Comparison of ENCODE assay signal across 14 cellular contexts in the genomic region with DNA sequence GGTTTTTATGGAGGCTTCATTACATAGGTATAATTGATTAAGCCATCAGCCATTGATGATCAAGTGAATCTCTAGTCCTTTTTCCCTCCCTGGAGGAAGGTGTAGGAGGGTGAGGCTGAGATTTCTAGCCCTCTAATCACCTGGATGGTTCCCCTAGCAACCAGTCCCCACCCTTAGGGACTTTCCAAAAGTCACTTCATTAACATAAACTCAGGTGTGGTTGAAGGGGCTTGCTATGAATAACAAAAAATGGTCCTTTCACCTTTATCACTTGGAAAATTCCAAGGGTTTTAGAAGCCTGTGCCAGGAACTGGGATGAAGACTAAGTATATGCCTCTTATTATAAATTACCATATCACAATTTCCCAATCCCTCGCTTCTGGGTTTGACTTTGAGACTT. TPM values are rescaled to one million over a fixed set of nuclear protein-coding genes. Genes with fewer than 3 reads are reported as not detected.
DNase-seq lines count a peak whose midpoint lies in the region; ATAC-seq and TF ChIP-seq lines count a peak whose summit lies in the region.
"Had no signal": no experiment of that assay in that cellular context is flagged by ENCODE, and none has a peak within 500 bp of the region (broad histone marks: within the 10 kb centered on the region; RNA-seq: fewer than 3 reads in every experiment).

No MANE protein-coding gene starts in this region.

- no peak overlapping the region for H3K4me3 Mint-ChIP-seq in WTC11
- H3K4me3 Mint-ChIP-seq in activated naive CD8-positive, alpha-beta T cell treated with anti-CD3 and anti-CD28 coated beads for 36 hours: no peak overlapping the region
- H3K4me3 Mint-ChIP-seq: B cell; CD4-positive, alpha-beta T cell had no signal

- H3K4me3 ChIP-seq in H7 (ENCODE audit: insufficient read depth, low read depth, low read length): no peak overlapping the region
- H3K4me3 ChIP-seq in iPS-15b (ENCODE audit: low read depth, low read length): peak overlapping the region; percentile 2

- peaks cover 39% of the 10 kb centered on the region for H3K4me1 Mint-ChIP-seq in WTC11
- no peaks in the 10 kb centered on the region for H3K4me1 Mint-ChIP-seq in activated naive CD8-positive, alpha-beta T cell treated with anti-CD3 and anti-CD28 coated beads for 36 hours
- H3K4me1 Mint-ChIP-seq: B cell had no signal

- no peaks in the 10 kb centered on the region for H3K9me3 ChIP-seq in iPS-15b (ENCODE audit: control insufficient read depth, insufficient read depth, low read length)

- H3K27me3 ChIP-seq in H7 (ENCODE audit: control insufficient read depth, insufficient read depth, low read length) (no peaks in the 10 kb centered on the region), iPS-15b (ENCODE audit: control insufficient read depth, insufficient read depth, low read length) (no peaks in the 10 kb centered on the region)

- peaks cover 25% of the 10 kb centered on the region for H3K4me1 ChIP-seq in iPS-15b (ENCODE audit: control insufficient read depth, insufficient read depth, low read length)

- no peak for TF ChIP-seq CTCF in WTC11 (IDR thresholded peaks at IDR 0.05)

- CTCF ChIA-PET in WTC11 (lab: Charles Lee): interaction anchor here (1.6 kb wide), 1 partner anchor 9 kb away, joined by 8 read pairs; no protein-coding TSS in a partner anchor

- 0 out of 2 replicates have a peak overlapping the region, but pooled peaks have one; percentile 9 for H3K27ac Mint-ChIP-seq in WTC11
- H3K27ac Mint-ChIP-seq in activated naive CD8-positive, alpha-beta T cell treated with anti-CD3 and anti-CD28 coated beads for 36 hours: no peak overlapping the region
- H3K27ac Mint-ChIP-seq: B cell; CD4-positive, alpha-beta T cell had no signal

- H3K27me3 Mint-ChIP-seq in WTC11 (ENCODE audit: low read depth): peaks cover 4% of the 10 kb centered on the region
- H3K27me3 Mint-ChIP-seq in activated naive CD8-positive, alpha-beta T cell treated with anti-CD3 and anti-CD28 coated beads for 36 hours: peaks cover 12% of the 10 kb centered on the region
- H3K27me3 Mint-ChIP-seq: CD4-positive, alpha-beta T cell had no signal

- H3K36me3 Mint-ChIP-seq in WTC11: no peaks in the 10 kb centered on the region
- no peaks in the 10 kb centered on the region for H3K36me3 Mint-ChIP-seq in activated naive CD8-positive, alpha-beta T cell treated with anti-CD3 and anti-CD28 coated beads for 36 hours

- H3K9me3 Mint-ChIP-seq in WTC11: no peaks in the 10 kb centered on the region
- H3K9me3 Mint-ChIP-seq in activated naive CD8-positive, alpha-beta T cell treated with anti-CD3 and anti-CD28 coated beads for 36 hours: no peaks in the 10 kb centered on the region
- H3K9me3 Mint-ChIP-seq: CD4-positive, alpha-beta T cell had no signal

- DNase-seq in H7: peak; percentile 28
- DNase-seq in WTC11 (ENCODE audit: low spot score): no peak
- no peak for DNase-seq in medulla oblongata (ENCODE audit: extremely low spot score)
- no peak for DNase-seq in activated naive CD8-positive, alpha-beta T cell treated with anti-CD3 and anti-CD28 coated beads for 36 hours
- no peak for DNase-seq in cardiac septum (ENCODE audit: low spot score)
- DNase-seq: C1 segment of cervical spinal cord; CD4-positive, alpha-beta T cell; DMS79 had no signal

- POLR2A ChIA-PET in WTC11 (lab: Charles Lee): no interaction called here

- H3K36me3 ChIP-seq in H7 (replicated peaks; ENCODE audit: control insufficient read depth, insufficient read depth, low read length): no peaks in the 10 kb centered on the region
- no peaks in the 10 kb centered on the region for H3K36me3 ChIP-seq in iPS-15b (ENCODE audit: control insufficient read depth, insufficient read depth, low read length)

- peak; percentile 87 for ATAC-seq in WTC11
- no peak for ATAC-seq in HG02588 (IDR thresholded peaks at IDR 0.05; ENCODE audit: unreplicated experiment)
- ATAC-seq: HepG2 had no signal

- intact Hi-C loops in cardiac septum (cut with DNase I): no loop called here

- no peak overlapping the region for H3K9ac ChIP-seq in iPS-15b (ENCODE audit: low read depth, low read length)

TF ChIP-seq in WTC11, 78 proteins besides CTCF, POLR2A, EP300 and RAD21 (continues in another document):
- TF ChIP-seq, protein P1, sequence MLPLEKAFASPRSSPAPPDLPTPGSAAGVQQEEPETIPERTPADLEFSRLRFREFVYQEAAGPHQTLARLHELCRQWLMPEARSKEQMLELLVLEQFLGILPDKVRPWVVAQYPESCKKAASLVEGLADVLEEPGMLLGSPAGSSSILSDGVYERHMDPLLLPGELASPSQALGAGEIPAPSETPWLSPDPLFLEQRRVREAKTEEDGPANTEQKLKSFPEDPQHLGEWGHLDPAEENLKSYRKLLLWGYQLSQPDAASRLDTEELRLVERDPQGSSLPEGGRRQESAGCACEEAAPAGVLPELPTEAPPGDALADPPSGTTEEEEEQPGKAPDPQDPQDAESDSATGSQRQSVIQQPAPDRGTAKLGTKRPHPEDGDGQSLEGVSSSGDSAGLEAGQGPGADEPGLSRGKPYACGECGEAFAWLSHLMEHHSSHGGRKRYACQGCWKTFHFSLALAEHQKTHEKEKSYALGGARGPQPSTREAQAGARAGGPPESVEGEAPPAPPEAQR (CRISPR knock-in tag; IDR thresholded peaks at IDR 0.05): no peak
- TF ChIP-seq, protein P2, sequence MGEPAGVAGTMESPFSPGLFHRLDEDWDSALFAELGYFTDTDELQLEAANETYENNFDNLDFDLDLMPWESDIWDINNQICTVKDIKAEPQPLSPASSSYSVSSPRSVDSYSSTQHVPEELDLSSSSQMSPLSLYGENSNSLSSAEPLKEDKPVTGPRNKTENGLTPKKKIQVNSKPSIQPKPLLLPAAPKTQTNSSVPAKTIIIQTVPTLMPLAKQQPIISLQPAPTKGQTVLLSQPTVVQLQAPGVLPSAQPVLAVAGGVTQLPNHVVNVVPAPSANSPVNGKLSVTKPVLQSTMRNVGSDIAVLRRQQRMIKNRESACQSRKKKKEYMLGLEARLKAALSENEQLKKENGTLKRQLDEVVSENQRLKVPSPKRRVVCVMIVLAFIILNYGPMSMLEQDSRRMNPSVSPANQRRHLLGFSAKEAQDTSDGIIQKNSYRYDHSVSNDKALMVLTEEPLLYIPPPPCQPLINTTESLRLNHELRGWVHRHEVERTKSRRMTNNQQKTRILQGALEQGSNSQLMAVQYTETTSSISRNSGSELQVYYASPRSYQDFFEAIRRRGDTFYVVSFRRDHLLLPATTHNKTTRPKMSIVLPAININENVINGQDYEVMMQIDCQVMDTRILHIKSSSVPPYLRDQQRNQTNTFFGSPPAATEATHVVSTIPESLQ (CRISPR knock-in tag; IDR thresholded peaks at IDR 0.05): no peak
- TF ChIP-seq TEAD4 (CRISPR knock-in tag; IDR thresholded peaks at IDR 0.05) (no peak), OVOL2 (CRISPR knock-in tag; IDR thresholded peaks at IDR 0.05; ENCODE audit: borderline replicate concordance) (no peak), GTF2I (CRISPR knock-in tag; conservative IDR thresholded peaks at IDR 0.05) (no peak)
- TF ChIP-seq, protein P3, sequence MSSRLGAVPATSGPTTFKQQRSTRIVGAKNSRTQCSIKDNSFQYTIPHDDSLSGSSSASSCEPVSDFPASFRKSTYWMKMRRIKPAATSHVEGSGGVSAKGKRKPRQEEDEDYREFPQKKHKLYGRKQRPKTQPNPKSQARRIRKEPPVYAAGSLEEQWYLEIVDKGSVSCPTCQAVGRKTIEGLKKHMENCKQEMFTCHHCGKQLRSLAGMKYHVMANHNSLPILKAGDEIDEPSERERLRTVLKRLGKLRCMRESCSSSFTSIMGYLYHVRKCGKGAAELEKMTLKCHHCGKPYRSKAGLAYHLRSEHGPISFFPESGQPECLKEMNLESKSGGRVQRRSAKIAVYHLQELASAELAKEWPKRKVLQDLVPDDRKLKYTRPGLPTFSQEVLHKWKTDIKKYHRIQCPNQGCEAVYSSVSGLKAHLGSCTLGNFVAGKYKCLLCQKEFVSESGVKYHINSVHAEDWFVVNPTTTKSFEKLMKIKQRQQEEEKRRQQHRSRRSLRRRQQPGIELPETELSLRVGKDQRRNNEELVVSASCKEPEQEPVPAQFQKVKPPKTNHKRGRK (CRISPR knock-in tag; IDR thresholded peaks at IDR 0.05; ENCODE audit: borderline replicate concordance): no peak
- TF ChIP-seq, protein P4, sequence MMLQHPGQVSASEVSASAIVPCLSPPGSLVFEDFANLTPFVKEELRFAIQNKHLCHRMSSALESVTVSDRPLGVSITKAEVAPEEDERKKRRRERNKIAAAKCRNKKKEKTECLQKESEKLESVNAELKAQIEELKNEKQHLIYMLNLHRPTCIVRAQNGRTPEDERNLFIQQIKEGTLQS (CRISPR knock-in tag; conservative IDR thresholded peaks at IDR 0.05): no peak
- TF ChIP-seq, protein P5, sequence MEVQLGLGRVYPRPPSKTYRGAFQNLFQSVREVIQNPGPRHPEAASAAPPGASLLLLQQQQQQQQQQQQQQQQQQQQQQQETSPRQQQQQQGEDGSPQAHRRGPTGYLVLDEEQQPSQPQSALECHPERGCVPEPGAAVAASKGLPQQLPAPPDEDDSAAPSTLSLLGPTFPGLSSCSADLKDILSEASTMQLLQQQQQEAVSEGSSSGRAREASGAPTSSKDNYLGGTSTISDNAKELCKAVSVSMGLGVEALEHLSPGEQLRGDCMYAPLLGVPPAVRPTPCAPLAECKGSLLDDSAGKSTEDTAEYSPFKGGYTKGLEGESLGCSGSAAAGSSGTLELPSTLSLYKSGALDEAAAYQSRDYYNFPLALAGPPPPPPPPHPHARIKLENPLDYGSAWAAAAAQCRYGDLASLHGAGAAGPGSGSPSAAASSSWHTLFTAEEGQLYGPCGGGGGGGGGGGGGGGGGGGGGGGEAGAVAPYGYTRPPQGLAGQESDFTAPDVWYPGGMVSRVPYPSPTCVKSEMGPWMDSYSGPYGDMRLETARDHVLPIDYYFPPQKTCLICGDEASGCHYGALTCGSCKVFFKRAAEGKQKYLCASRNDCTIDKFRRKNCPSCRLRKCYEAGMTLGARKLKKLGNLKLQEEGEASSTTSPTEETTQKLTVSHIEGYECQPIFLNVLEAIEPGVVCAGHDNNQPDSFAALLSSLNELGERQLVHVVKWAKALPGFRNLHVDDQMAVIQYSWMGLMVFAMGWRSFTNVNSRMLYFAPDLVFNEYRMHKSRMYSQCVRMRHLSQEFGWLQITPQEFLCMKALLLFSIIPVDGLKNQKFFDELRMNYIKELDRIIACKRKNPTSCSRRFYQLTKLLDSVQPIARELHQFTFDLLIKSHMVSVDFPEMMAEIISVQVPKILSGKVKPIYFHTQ (CRISPR knock-in tag; IDR thresholded peaks at IDR 0.05): no peak

RNA-seq across cellular contexts. Expression of a gene that starts 40.4 kb away (rescaled TPM):
- 0.89 and 1.8 TPM in 2 replicates for total RNA-seq in H7 (2014; rRNA removed; shearing (Covaris generic))
- 2.0 to 2.8 TPM (median 2.1 TPM) in 3 replicates for total RNA-seq in WTC11 (2021)
- total RNA-seq in activated naive CD8-positive, alpha-beta T cell treated with anti-CD3 and anti-CD28 coated beads for 36 hours: under 1 TPM in 1 of 2 experiments, not detected in 1; 0.30 TPM
- 2.6 TPM for total RNA-seq in cardiac septum

RNA-seq across cellular contexts. Expression of a gene that starts 49.9 kb away (rescaled TPM):
- 0.11 and 0.28 TPM in 2 replicates for total RNA-seq in H7 (2014; rRNA removed; shearing (Covaris generic))
- 5.9 to 7.2 TPM (median 7.0 TPM) in 3 replicates for total RNA-seq in WTC11 (2021)
- not detected for total RNA-seq in activated naive CD8-positive, alpha-beta T cell treated with anti-CD3 and anti-CD28 coated beads for 36 hours
- total RNA-seq in cardiac septum: not detected
- total RNA-seq: B cell; CD4-positive, alpha-beta T cell; H4; HepG2; HT1080 had no signal
